ENCODE assay signal across 8 cellular contexts in the genomic region with DNA sequence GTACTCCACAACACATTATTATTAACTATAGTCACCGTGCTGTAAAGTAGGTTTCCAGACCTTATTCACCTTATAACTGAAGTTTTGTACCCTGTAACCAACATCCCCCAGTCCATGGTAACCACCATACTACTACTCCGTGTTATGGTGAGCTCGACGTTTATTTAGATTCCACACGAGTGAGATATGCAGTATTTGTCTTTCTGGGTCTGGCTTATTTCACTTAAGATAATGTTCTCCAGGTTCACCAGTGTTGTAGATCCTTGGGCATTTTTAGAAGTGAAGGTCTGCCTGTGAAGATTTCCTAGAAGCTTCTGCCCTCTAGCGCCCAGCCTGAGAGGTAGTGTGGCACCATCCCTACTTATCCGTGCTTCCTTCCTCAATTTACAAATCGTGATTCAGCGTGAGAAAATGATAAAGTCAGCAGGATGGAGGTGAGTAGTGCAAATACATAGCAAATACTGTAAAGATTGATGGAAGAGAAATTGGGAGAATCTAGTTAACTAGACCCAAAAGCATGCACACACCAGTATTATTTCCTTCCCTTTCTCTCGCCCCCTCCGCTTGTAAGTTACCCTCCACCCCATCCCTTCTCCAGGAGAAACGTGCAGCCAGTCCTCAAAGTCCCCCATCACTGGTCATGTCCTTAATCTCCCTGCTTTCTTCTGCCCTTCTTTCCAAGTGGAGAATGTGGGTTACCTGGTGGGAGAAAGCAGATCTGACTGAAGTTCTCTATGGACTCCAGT. TPM values are rescaled to one million over a fixed set of nuclear protein-coding genes. Genes with fewer than 3 reads are reported as not detected.
DNase-seq lines count a peak whose midpoint lies in the region; ATAC-seq and TF ChIP-seq lines count a peak whose summit lies in the region.

No MANE protein-coding gene starts in this region.

- no peak overlapping the region for H3K56ac ChIP-seq in H9 (ENCODE audit: insufficient read length, low read depth, low read length)

- H3K18ac ChIP-seq in H9 (ENCODE audit: insufficient read length, low read depth, low read length): no peak overlapping the region

- H2BK15ac ChIP-seq in H9 (ENCODE audit: low read depth, low read length): no peak overlapping the region

- H4K8ac ChIP-seq in H9 (replicated peaks; ENCODE audit: insufficient read length, low read depth, low read length): no peak overlapping the region

- H2AFZ ChIP-seq in H9 (ENCODE audit: low read length): no peak overlapping the region

- H3K4me2 ChIP-seq in H9 (ENCODE audit: insufficient read depth, insufficient read length, low read length): no peak overlapping the region

- H2BK12ac ChIP-seq in H9 (ENCODE audit: insufficient read length, low read depth, low read length): no peak overlapping the region

- DNase-seq in DMS114 treated with DMSO at 0.1 percent for 48 hours (lab: John Stamatoyannopoulos, UW; ENCODE audit: unreplicated experiment) (peak; percentile 70), H9 (peak; percentile 58), NCI-H69 (lab: John Stamatoyannopoulos, UW) (peak; percentile 52), glomerular visceral epithelial cell (ENCODE audit: extremely low spot score) (peak; percentile 68), posterior cingulate gyrus (peak in 6 of 10 donors; percentile 33 to 92 (median 52))
- peak; percentile 35 to 37 for DNase-seq in activated T-cell treated with anti-CD3 and anti-CD28 coated beads, Interleukin-2, amount 50 U/mL, for 72 hours

- H3K4me1 ChIP-seq in H9 (ENCODE audit: insufficient read depth, low read length): no peaks in the 10 kb centered on the region

- no peak overlapping the region for H3K4me3 Mint-ChIP-seq in H9
- H3K4me3 Mint-ChIP-seq in activated T-cell treated with anti-CD3 and anti-CD28 coated beads, Interleukin-2, amount 50 U/mL, for 72 hours: no peak overlapping the region

- no peaks in the 10 kb centered on the region for H3K23me2 ChIP-seq in H9 (ENCODE audit: insufficient read length, low read depth, low read length, poor library complexity, severe bottlenecking)

- H3K27me3 Mint-ChIP-seq in H9 (ENCODE audit: low read depth): no peaks in the 10 kb centered on the region
- no peaks in the 10 kb centered on the region for H3K27me3 Mint-ChIP-seq in activated T-cell treated with anti-CD3 and anti-CD28 coated beads, Interleukin-2, amount 50 U/mL, for 72 hours (ENCODE audit: low read depth)

- H3K14ac ChIP-seq in H9 (ENCODE audit: insufficient read depth, low read length): no peak overlapping the region

- WGBS in H9 (ENCODE audit: extremely low coverage, insufficient read length, low lambda C conversion rate): no CpG with 5 or more reads among the region's 12 CpGs

- no peak overlapping the region for H3K27ac ChIP-seq in H9 (ENCODE audit: insufficient read length, low read depth, low read length)

- no peak overlapping the region for H2AK5ac ChIP-seq in H9 (ENCODE audit: insufficient read length, low read length)

- no peak overlapping the region for H3T11ph ChIP-seq in H9 (ENCODE audit: low read length)

- peak; percentile 69 to 70 for ATAC-seq in activated T-cell treated with anti-CD3 and anti-CD28 coated beads, Interleukin-2, amount 50 U/mL, for 72 hours (replicated peaks in 1 of 2)
- no peak for ATAC-seq in GM19324 (IDR thresholded peaks at IDR 0.05; ENCODE audit: low FRiP score, unreplicated experiment)
- ATAC-seq in HG03039 (IDR thresholded peaks at IDR 0.05; ENCODE audit: unreplicated experiment): no peak

- peak; percentile 82 for TF ChIP-seq CTCF in H9 (conservative IDR thresholded peaks at IDR 0.05)

- intact Hi-C loops in posterior cingulate gyrus (cut with DNase I): loop anchor here (1.0 kb wide), 1 partner anchor 233 kb away; no protein-coding TSS in a partner anchor

- H2BK120ac ChIP-seq in H9 (ENCODE audit: low read depth, low read length, poor library complexity, severe bottlenecking): no peak overlapping the region

- H3K27me3 ChIP-seq in H9 (ENCODE audit: insufficient read depth, low read length): no peaks in the 10 kb centered on the region

- H3K9me3 Mint-ChIP-seq in H9: no peaks in the 10 kb centered on the region
- no peaks in the 10 kb centered on the region for H3K9me3 Mint-ChIP-seq in activated T-cell treated with anti-CD3 and anti-CD28 coated beads, Interleukin-2, amount 50 U/mL, for 72 hours

- H3K79me1 ChIP-seq in H9 (ENCODE audit: insufficient read depth, low read depth, low read length, poor library complexity, severe bottlenecking): no peaks in the 10 kb centered on the region

- no peaks in the 10 kb centered on the region for H3K9me3 ChIP-seq in H9 (ENCODE audit: control insufficient read depth, low read depth, low read length)

- no peak overlapping the region for H2BK20ac ChIP-seq in H9 (ENCODE audit: low read depth, low read length, poor library complexity, severe bottlenecking)

- no peaks in the 10 kb centered on the region for H3K36me3 Mint-ChIP-seq in H9 (ENCODE audit: insufficient read depth in 1 of 3, low read depth in 3 of 3)
- no peaks in the 10 kb centered on the region for H3K36me3 Mint-ChIP-seq in activated T-cell treated with anti-CD3 and anti-CD28 coated beads, Interleukin-2, amount 50 U/mL, for 72 hours (ENCODE audit: insufficient read depth in 2 of 2)

- H3K27ac Mint-ChIP-seq in H9: no peak overlapping the region
- H3K27ac Mint-ChIP-seq in activated T-cell treated with anti-CD3 and anti-CD28 coated beads, Interleukin-2, amount 50 U/mL, for 72 hours: no peak overlapping the region

- H3K4me1 Mint-ChIP-seq in H9: peaks cover 0 to under 1% of the 10 kb centered on the region in 2 experiments; a peak in 1 of 4 replicates
- H3K4me1 Mint-ChIP-seq in activated T-cell treated with anti-CD3 and anti-CD28 coated beads, Interleukin-2, amount 50 U/mL, for 72 hours (ENCODE audit: low read depth): peaks cover 3% of the 10 kb centered on the region

- no peak overlapping the region for H3K9ac ChIP-seq in H9 (ENCODE audit: extremely low read depth, insufficient read length, low read length)

- H4K91ac ChIP-seq in H9 (ENCODE audit: insufficient read length, low read depth, low read length): no peak overlapping the region

- H4K5ac ChIP-seq in H9 (ENCODE audit: insufficient read length, low read depth, low read length): no peak overlapping the region

- no peak overlapping the region for H3K23ac ChIP-seq in H9 (ENCODE audit: insufficient read length, low read depth, low read length)

- no peak overlapping the region for H2BK5ac ChIP-seq in H9 (ENCODE audit: insufficient read length, low read length)

- no peak overlapping the region for H3K4ac ChIP-seq in H9 (ENCODE audit: low read depth, low read length)

- H4K20me1 ChIP-seq in H9 (ENCODE audit: control insufficient read depth, insufficient read depth, insufficient read length): no peaks in the 10 kb centered on the region

- no peaks in the 10 kb centered on the region for H3K79me2 ChIP-seq in H9 (ENCODE audit: insufficient read depth, low read length)

RNA-seq across cellular contexts. Expression of a gene that starts 36.0 kb away (rescaled TPM):
- 2.1 and 2.5 TPM in 2 replicates for total RNA-seq in H9 (2021)
- 1 to 10 TPM; 2.9 to 5.8 TPM for total RNA-seq in activated T-cell treated with anti-CD3 and anti-CD28 coated beads, Interleukin-2, amount 50 U/mL, for 72 hours

Comparison
In these comparisons a context has a peak if more than half of its experiments do, and no peak if none do; other contexts are left out.
1. ATAC-seq: peak in activated T-cell treated with anti-CD3 and anti-CD28 coated beads, Interleukin-2, amount 50 U/mL, for 72 hours (2 of 2); none in GM19324 (single experiment) and HG03039 (single experiment).
2. Peak in every context shown above with its lines, with median percentiles within 50 percentile points of each other: DNase-seq.